In genomic region chr15:35444557-35445204, GRCh38 we compare ENCODE assay signal across 8 cellular contexts.
DNase-seq lines count a peak whose midpoint lies in the region; ATAC-seq and TF ChIP-seq lines count a peak whose summit lies in the region.

No MANE protein-coding gene starts in this region.

- TF ChIP-seq POLR2A in erythroblast (IDR thresholded peaks at IDR 0.05; ENCODE audit: low read length) (no peak), ovary (IDR thresholded peaks at IDR 0.05) (no peak)

- no peak for TF ChIP-seq EP300 in ovary (IDR thresholded peaks at IDR 0.05)

- WGBS in ovary, 3 donors, result 41 to 62% (median 43%) methylated on average over 1 of the region's 1 CpG

- intact Hi-C loops in ovary (cut with DNase I), result no loop called here

- no peak for ATAC-seq in GM21619 (IDR thresholded peaks at IDR 0.05; ENCODE audit: unreplicated experiment)

- no peaks in the 10 kb centered on the region for H3K9me3 ChIP-seq in ovary

- no peak overlapping the region for H3K4me3 ChIP-seq in ovary

- peak in 2 of 3 donors; percentile 17 to 19 for TF ChIP-seq CTCF in ovary (IDR thresholded peaks at IDR 0.05)

- H3K4me1 ChIP-seq in ovary (ENCODE audit: insufficient read depth), result peaks cover 6% of the 10 kb centered on the region

- H3K36me3 ChIP-seq in ovary, result no peaks in the 10 kb centered on the region

- H3K27ac ChIP-seq in ovary, result no peak overlapping the region

- DNase-seq in D341Med (ENCODE audit: low spot score), result peak; percentile 41
- DNase-seq in H4 (ENCODE audit: low spot score), result peak; percentile 29
- peak; percentile 80 for DNase-seq in OCI-M1 (lab: John Stamatoyannopoulos, UW)
- peak; percentile 51 to 72 for DNase-seq in erythroblast (lab: John Stamatoyannopoulos, UW)
- DNase-seq in ovary, result no peak
- no peak for DNase-seq in stimulated activated naive CD4-positive, alpha-beta T cell (lab: John Stamatoyannopoulos, UW)
- DNase-seq in activated naive CD4-positive, alpha-beta T cell treated with anti-CD3 and anti-CD28 coated beads, Interleukin-2, amount 50 U/mL, for 16 hours, result no peak

- H3K27me3 ChIP-seq in ovary, result no peaks in the 10 kb centered on the region

Comparison
In these comparisons a context has a peak if more than half of its experiments do, and no peak if none do; other contexts are left out.
1. DNase-seq: peak in D341Med (single experiment), H4 (single experiment), OCI-M1 (single experiment) and erythroblast (2 of 2); none in ovary (0 of 5), stimulated activated naive CD4-positive, alpha-beta T cell (0 of 6) and activated naive CD4-positive, alpha-beta T cell treated with anti-CD3 and anti-CD28 coated beads, Interleukin-2, amount 50 U/mL, for 16 hours (single experiment).